In genomic region chr3:71859128-71859519, GRCh38 we compare ENCODE assay signal across 8 cellular contexts.
DNase-seq lines count a peak whose midpoint lies in the region; ATAC-seq and TF ChIP-seq lines count a peak whose summit lies in the region.

No MANE protein-coding gene starts in this region.

- peaks cover 0 to 4% (median 0%) of the 10 kb centered on the region in 5 donors for H3K36me3 Mint-ChIP-seq in naive thymus-derived CD4-positive, alpha-beta T cell

- peaks cover 22 to 32% (median 29%) of the 10 kb centered on the region in 5 donors for H3K27me3 Mint-ChIP-seq in naive thymus-derived CD4-positive, alpha-beta T cell

- H3K9me3 ChIP-seq in colonic mucosa: no peaks in the 10 kb centered on the region
- no peaks in the 10 kb centered on the region for H3K9me3 ChIP-seq in naive thymus-derived CD4-positive, alpha-beta T cell (ENCODE audit: control insufficient read depth in 2 of 3, low read length in 3 of 3)
- H3K9me3 ChIP-seq in MG63: no peaks in the 10 kb centered on the region

- no peak overlapping the region for H3K4me3 Mint-ChIP-seq in naive thymus-derived CD4-positive, alpha-beta T cell

- intact Hi-C loops in colonic mucosa (cut with DNase I): no loop called here
- intact Hi-C loops in naive thymus-derived CD4-positive, alpha-beta T cell (cut with micrococcal nuclease): loop anchor here (1.0 to 10.0 kb wide), 3 partner anchors 129 to 1794 kb away; no protein-coding TSS in a partner anchor

- TF ChIP-seq CTCF in AG09309 (IDR thresholded peaks at IDR 0.05; ENCODE audit: control insufficient read depth, insufficient read depth, low read depth, low read length, missing control alignments) (peak; percentile 11), GM10266 (IDR thresholded peaks at IDR 0.05; ENCODE audit: control insufficient read depth, insufficient read depth, low read depth, missing control alignments) (peak; percentile 34), colonic mucosa (IDR thresholded peaks at IDR 0.05) (peak; percentile 34)

- H3K27ac Mint-ChIP-seq in naive thymus-derived CD4-positive, alpha-beta T cell: no peak overlapping the region

- H3K4me3 ChIP-seq in AG09309 (ENCODE audit: control insufficient read depth, low read depth, low read length) (no peak overlapping the region), colonic mucosa (no peak overlapping the region), MG63 (no peak overlapping the region)
- no peak overlapping the region for H3K4me3 ChIP-seq in naive thymus-derived CD4-positive, alpha-beta T cell (ENCODE audit: low read length)

- POLR2A ChIA-PET in naive thymus-derived CD4-positive, alpha-beta T cell (lab: Charles Lee): no interaction called here

- DNase-seq in AG09309 (ENCODE audit: low read depth) (no peak), GM10266 (ENCODE audit: extremely low spot score) (no peak), NCI-H748 (lab: John Stamatoyannopoulos, UW; ENCODE audit: unreplicated experiment) (peak; percentile 63), colonic mucosa (no peak), MG63 (no peak), GOT3 (lab: John Stamatoyannopoulos, UW) (no peak)
- DNase-seq in naive thymus-derived CD4-positive, alpha-beta T cell: peak in 5 of 9 donors; percentile 25 to 61 (median 47)

- peaks cover 0 to 8% (median 5%) of the 10 kb centered on the region in 7 donors for H3K4me1 Mint-ChIP-seq in naive thymus-derived CD4-positive, alpha-beta T cell

- no peak overlapping the region for H3K27ac ChIP-seq in colonic mucosa
- no peak overlapping the region for H3K27ac ChIP-seq in naive thymus-derived CD4-positive, alpha-beta T cell (ENCODE audit: low read depth, low read length)

- no peaks in the 10 kb centered on the region for H3K36me3 ChIP-seq in colonic mucosa
- H3K36me3 ChIP-seq in naive thymus-derived CD4-positive, alpha-beta T cell (ENCODE audit: control insufficient read depth in 2 of 3, insufficient read depth in 3 of 3, low read length in 3 of 3): no peaks in the 10 kb centered on the region
- H3K36me3 ChIP-seq in MG63: no peaks in the 10 kb centered on the region

- H3K9me3 Mint-ChIP-seq in naive thymus-derived CD4-positive, alpha-beta T cell: peaks cover 0 to 19% (median 2%) of the 10 kb centered on the region in 11 donors

- CTCF ChIA-PET in naive thymus-derived CD4-positive, alpha-beta T cell (lab: Charles Lee): interaction anchor here (1.1 to 1.3 kb wide), 2 partner anchors 130 to 148 kb away, joined by 3 to 4 read pairs; no protein-coding TSS in a partner anchor

- ATAC-seq in naive thymus-derived CD4-positive, alpha-beta T cell: peak; percentile 91
- ATAC-seq in GM19463 (IDR thresholded peaks at IDR 0.05; ENCODE audit: unreplicated experiment): no peak

- H3K9ac ChIP-seq in colonic mucosa (ENCODE audit: low read depth in 2 of 2, low read length in 2 of 2): no peak overlapping the region

- no peaks in the 10 kb centered on the region for H3K4me1 ChIP-seq in colonic mucosa
- H3K4me1 ChIP-seq in naive thymus-derived CD4-positive, alpha-beta T cell (ENCODE audit: control insufficient read depth in 2 of 2, insufficient read depth in 2 of 2, low read length in 2 of 2): peaks cover 0 to 3% of the 10 kb centered on the region in 2 donors

- H3K27me3 ChIP-seq in colonic mucosa (no peaks in the 10 kb centered on the region), MG63 (no peaks in the 10 kb centered on the region)
- H3K27me3 ChIP-seq in naive thymus-derived CD4-positive, alpha-beta T cell (ENCODE audit: control insufficient read depth in 2 of 2, insufficient read depth in 2 of 2, low read length in 2 of 2): no peaks in the 10 kb centered on the region

Comparison
In these comparisons a context has a peak if more than half of its experiments do, and no peak if none do; other contexts are left out.
1. DNase-seq: peak in NCI-H748 (single experiment) and naive thymus-derived CD4-positive, alpha-beta T cell (5 of 9); none in AG09309 (single experiment), GM10266 (single experiment), colonic mucosa (single experiment), MG63 (single experiment) and GOT3 (single experiment).
2. Peak in every context shown above with its lines, with median percentiles within 50 percentile points of each other: CTCF ChIP-seq.